15 cellular contexts compared by ENCODE assay signal in genomic region chr4:149765630-149766029, GRCh38. TPM values are rescaled to one million over a fixed set of nuclear protein-coding genes. Genes with fewer than 3 reads are reported as not detected.
DNase-seq lines count a peak whose midpoint lies in the region; ATAC-seq, FAIRE-seq and TF ChIP-seq lines count a peak whose summit lies in the region.
"Had no signal": no experiment of that assay in that cellular context is flagged by ENCODE, and none has a peak within 500 bp of the region (broad histone marks: within the 10 kb centered on the region; RNA-seq: fewer than 3 reads in every experiment).

No MANE protein-coding gene starts in this region.

- POLR2A ChIA-PET in WTC11 (lab: Charles Lee) = no interaction called here

- H3K9me3 Mint-ChIP-seq in WTC11 = no peaks in the 10 kb centered on the region
- H3K9me3 Mint-ChIP-seq: brain had no signal

- H3K4me3 ChIP-seq in choroid plexus epithelial cell (ENCODE audit: low read depth, low read length) = no peak overlapping the region
- H3K4me3 ChIP-seq in skeletal muscle cell (ENCODE audit: low read depth, low read length) = no peak overlapping the region
- H3K4me3 ChIP-seq: K562, right atrium auricular region, suprapubic skin had no signal

- no peak overlapping the region for H3K27ac Mint-ChIP-seq in WTC11
- H3K27ac Mint-ChIP-seq: brain, naive B cell had no signal

- TF ChIP-seq CTCF in choroid plexus epithelial cell (conservative IDR thresholded peaks at IDR 0.05; ENCODE audit: low read depth, low read length) (no peak), WTC11 (IDR thresholded peaks at IDR 0.05) (no peak)

- no peak for ATAC-seq in WTC11
- ATAC-seq: K562, Panc1 had no signal

- CTCF ChIA-PET in WTC11 (lab: Charles Lee) = no interaction called here

- no peak overlapping the region for H3K4me3 Mint-ChIP-seq in WTC11
- H3K4me3 Mint-ChIP-seq: brain, naive B cell had no signal

- peaks cover 9% of the 10 kb centered on the region for H3K4me1 Mint-ChIP-seq in WTC11
- H3K4me1 Mint-ChIP-seq: brain, naive B cell had no signal

- no peaks in the 10 kb centered on the region for H3K27me3 Mint-ChIP-seq in WTC11 (ENCODE audit: low read depth)
- H3K27me3 Mint-ChIP-seq: brain, naive B cell had no signal

- FAIRE-seq in H54 (lab: Jason Lieb, UNC) = peak; percentile 80
- FAIRE-seq: K562 had no signal

- TF ChIP-seq POLR2A in H54 (IDR thresholded peaks at IDR 0.05; ENCODE audit: low read depth, low read length) = no peak

- in situ Hi-C loops in G401 (cut with HindIII; ENCODE audit: low sequenced_read_pairs) = no loop called here

- no peak for DNase-seq in H54 (ENCODE audit: insufficient read length, low spot score)
- peak; percentile 96 for DNase-seq in OCI-M1 (lab: John Stamatoyannopoulos, UW)
- DNase-seq in choroid plexus epithelial cell (ENCODE audit: low read depth) = peak; percentile 27
- DNase-seq in skeletal muscle cell (ENCODE audit: low read depth) = peak; percentile 28
- no peak for DNase-seq in activated gamma-delta T cell (lab: John Stamatoyannopoulos, UW)
- no peak for DNase-seq in G401 (ENCODE audit: low spot score)
- no peak for DNase-seq in WTC11 (ENCODE audit: low spot score)
- DNase-seq: H7, kidney glomerular epithelial cell, naive B cell had no signal

- no peaks in the 10 kb centered on the region for H3K36me3 Mint-ChIP-seq in WTC11
- H3K36me3 Mint-ChIP-seq: brain, naive B cell had no signal

TF ChIP-seq in WTC11, 78 proteins besides CTCF, POLR2A, EP300 and RAD21 (continues in another document):
- TF ChIP-seq AR (CRISPR knock-in tag; IDR thresholded peaks at IDR 0.05) (no peak), ATF6 (CRISPR knock-in tag; IDR thresholded peaks at IDR 0.05) (no peak), FOXK1 (CRISPR knock-in tag; IDR thresholded peaks at IDR 0.05) (no peak), MYBL2 (CRISPR knock-in tag; IDR thresholded peaks at IDR 0.05) (no peak), MXD4 (CRISPR knock-in tag; IDR thresholded peaks at IDR 0.05; ENCODE audit: borderline replicate concordance) (no peak), USF2 (CRISPR knock-in tag; IDR thresholded peaks at IDR 0.05) (no peak), ELF4 (CRISPR knock-in tag; IDR thresholded peaks at IDR 0.05; ENCODE audit: low read depth) (no peak), SP1 (CRISPR knock-in tag; conservative IDR thresholded peaks at IDR 0.05) (no peak), ZBTB43 (CRISPR knock-in tag; IDR thresholded peaks at IDR 0.05) (no peak), FOXJ3 (CRISPR knock-in tag; IDR thresholded peaks at IDR 0.05; ENCODE audit: borderline replicate concordance) (no peak), NR2C2 (CRISPR knock-in tag; IDR thresholded peaks at IDR 0.05) (no peak), ERG (CRISPR knock-in tag; IDR thresholded peaks at IDR 0.05) (no peak), ZNF532 (CRISPR knock-in tag; IDR thresholded peaks at IDR 0.05; ENCODE audit: borderline replicate concordance) (no peak), TP53 (CRISPR knock-in tag; IDR thresholded peaks at IDR 0.05) (no peak), CREM (CRISPR knock-in tag; IDR thresholded peaks at IDR 0.05) (no peak)

RNA-seq across cellular contexts. Expression of gene IQCM, which starts 50.0 kb away (rescaled TPM):
- total RNA-seq in G401 (2014; rRNA removed; shearing (Covaris generic)) = not detected in 2 replicates
- 0.11 TPM in 1 of 3 replicates, not detected in the others for total RNA-seq in WTC11 (2021)
- total RNA-seq: K562, right atrium auricular region, suprapubic skin had no signal

Comparison
In these comparisons a context has a peak if more than half of its experiments do, and no peak if none do; other contexts are left out.
1. DNase-seq: peak in OCI-M1 (single experiment), choroid plexus epithelial cell (single experiment) and skeletal muscle cell (single experiment); none in H54 (single experiment), activated gamma-delta T cell (single experiment), G401 (single experiment) and WTC11 (single experiment).